13 cellular contexts compared by ENCODE assay signal in genomic region chr9:120412425-120412951, GRCh38.
DNase-seq lines count a peak whose midpoint lies in the region; ATAC-seq and TF ChIP-seq lines count a peak whose summit lies in the region.
"Had no signal": no experiment of that assay in that cellular context is flagged by ENCODE, and none has a peak within 500 bp of the region (broad histone marks: within the 10 kb centered on the region; RNA-seq: fewer than 3 reads in every experiment).

No MANE protein-coding gene starts in this region.

- H2BK20ac ChIP-seq in H9 (ENCODE audit: low read depth, low read length, poor library complexity, severe bottlenecking): no peak overlapping the region

- DNase-seq in H9 (peak; percentile 45), heart left ventricle (no peak), prostate gland (ENCODE audit: low spot score) (peak; percentile 58), NCI-H2196 treated with DMSO at 0.1 percent for 48 hours (lab: John Stamatoyannopoulos, UW; ENCODE audit: unreplicated experiment) (no peak), posterior cingulate gyrus (no peak), GDM1 (lab: John Stamatoyannopoulos, UW) (no peak), Kasumi-1 (lab: John Stamatoyannopoulos, UW) (no peak)
- DNase-seq: activated CD8-positive, alpha-beta T cell treated with anti-CD3 and anti-CD28 coated beads for 36 hours; MV-4-11; RPMI8226; stimulated activated CD4-positive, alpha-beta T cell treated with anti-CD3 and anti-CD28 coated beads, Interleukin-12 subunit alpha, Interleukin-12 subunit beta, amount 100 ng/mL, for 4 hours had no signal

- H3K27me3 ChIP-seq in H9 (ENCODE audit: insufficient read depth, low read length): no peaks in the 10 kb centered on the region
- H3K27me3 ChIP-seq in heart left ventricle: no peaks in the 10 kb centered on the region
- no peaks in the 10 kb centered on the region for H3K27me3 ChIP-seq in prostate gland (replicated peaks; ENCODE audit: insufficient read depth)
- H3K27me3 ChIP-seq: cardiac muscle cell had no signal

- no CpG with 5 or more reads among the region's 4 CpGs for WGBS in H9 (ENCODE audit: extremely low coverage, insufficient read length, low lambda C conversion rate)
- WGBS in heart left ventricle, 4 donors: 70 to 74% (median 72%) methylated on average over 4 of the region's 4 CpGs
- 48% methylated on average over 4 of the region's 4 CpGs for WGBS in prostate gland

- H2BK15ac ChIP-seq in H9 (ENCODE audit: low read depth, low read length): no peak overlapping the region

- H3K23ac ChIP-seq in H9 (ENCODE audit: insufficient read length, low read depth, low read length): no peak overlapping the region

- no peak overlapping the region for H2BK120ac ChIP-seq in H9 (ENCODE audit: low read depth, low read length, poor library complexity, severe bottlenecking)

- no peak overlapping the region for H3K9ac ChIP-seq in H9 (ENCODE audit: extremely low read depth, insufficient read length, low read length)

- H3K18ac ChIP-seq in H9 (ENCODE audit: insufficient read length, low read depth, low read length): peak overlapping the region; percentile 32

- H4K5ac ChIP-seq in H9 (ENCODE audit: insufficient read length, low read depth, low read length): no peak overlapping the region

- no peak overlapping the region for H4K8ac ChIP-seq in H9 (replicated peaks; ENCODE audit: insufficient read length, low read depth, low read length)

- H3K4me3 ChIP-seq in heart left ventricle: no peak overlapping the region
- no peak overlapping the region for H3K4me3 ChIP-seq in prostate gland
- H3K4me3 ChIP-seq: cardiac muscle cell had no signal

- H2BK5ac ChIP-seq in H9 (ENCODE audit: insufficient read length, low read length): no peak overlapping the region

- ATAC-seq in SK-N-SH treated with all-trans-retinoic acid at 6 μM for 48 hours (peak; percentile 80), heart left ventricle (peak in 3 of 4 donors; percentile 27 to 65 (median 49))
- ATAC-seq: activated CD8-positive, alpha-beta T cell treated with anti-CD3 and anti-CD28 coated beads for 36 hours had no signal

- H3K27ac Mint-ChIP-seq in H9: peak overlapping the region; percentile 49 to 96 (median 89); a peak in 6 of 7 replicates
- H3K27ac Mint-ChIP-seq: activated CD8-positive, alpha-beta T cell treated with anti-CD3 and anti-CD28 coated beads for 36 hours had no signal

- no peaks in the 10 kb centered on the region for H3K79me1 ChIP-seq in H9 (ENCODE audit: insufficient read depth, low read depth, low read length, poor library complexity, severe bottlenecking)

- no peak overlapping the region for H2BK12ac ChIP-seq in H9 (ENCODE audit: insufficient read length, low read depth, low read length)

- no peaks in the 10 kb centered on the region for H3K9me3 Mint-ChIP-seq in H9
- H3K9me3 Mint-ChIP-seq: activated CD8-positive, alpha-beta T cell treated with anti-CD3 and anti-CD28 coated beads for 36 hours had no signal

- H3K4me3 Mint-ChIP-seq in H9: peak overlapping the region in 1 of 2 experiments; percentile 3; a peak in 1 of 5 replicates
- H3K4me3 Mint-ChIP-seq: activated CD8-positive, alpha-beta T cell treated with anti-CD3 and anti-CD28 coated beads for 36 hours had no signal

- no peak overlapping the region for H2AK5ac ChIP-seq in H9 (ENCODE audit: insufficient read length, low read length)

- no peaks in the 10 kb centered on the region for H3K79me2 ChIP-seq in H9 (ENCODE audit: insufficient read depth, low read length)

- intact Hi-C loops in heart left ventricle (cut with DNase I): loop anchor here in 1 of 10 donors (5.0 kb wide), 1 partner anchor 65 kb away; no protein-coding TSS in a partner anchor
- intact Hi-C loops in prostate gland (cut with DNase I): no loop called here
- intact Hi-C loops in posterior cingulate gyrus (cut with DNase I): no loop called here

- H3K4me2 ChIP-seq in H9 (ENCODE audit: insufficient read depth, insufficient read length, low read length): no peak overlapping the region

- H3K27ac ChIP-seq in H9 (ENCODE audit: insufficient read length, low read depth, low read length) (peak overlapping the region; percentile 28), heart left ventricle (peak overlapping the region in 7 of 12 donors; percentile 15 to 56 (median 33)), prostate gland (peak overlapping the region; percentile 55 to 69)
- H3K27ac ChIP-seq: cardiac muscle cell had no signal

- H3K4me1 Mint-ChIP-seq in H9: peaks cover 55 to 61% of the 10 kb centered on the region in 2 experiments

- no peaks in the 10 kb centered on the region for H3K27me3 Mint-ChIP-seq in H9 (ENCODE audit: low read depth)
- H3K27me3 Mint-ChIP-seq: activated CD8-positive, alpha-beta T cell treated with anti-CD3 and anti-CD28 coated beads for 36 hours had no signal

- 0 out of 2 replicates have a peak overlapping the region, but pooled peaks have one; percentile 9 for H3K14ac ChIP-seq in H9 (ENCODE audit: insufficient read depth, low read length)

- no peaks in the 10 kb centered on the region for H3K9me3 ChIP-seq in H9 (ENCODE audit: control insufficient read depth, low read depth, low read length)
- no peaks in the 10 kb centered on the region for H3K9me3 ChIP-seq in heart left ventricle
- H3K9me3 ChIP-seq in prostate gland: no peaks in the 10 kb centered on the region

- H3K36me3 ChIP-seq in heart left ventricle (peaks cover 0 to 69% (median 37%) of the 10 kb centered on the region in 9 donors), prostate gland (no peaks in the 10 kb centered on the region)

- H3K4me1 ChIP-seq in H9 (ENCODE audit: insufficient read depth, low read length) (peaks cover 14% of the 10 kb centered on the region), heart left ventricle (peaks cover 0 to 22% (median 8%) of the 10 kb centered on the region in 12 donors), prostate gland (replicated peaks) (peaks cover 13% of the 10 kb centered on the region)

- TF ChIP-seq CTCF in H9 (conservative IDR thresholded peaks at IDR 0.05) (no peak), heart left ventricle (IDR thresholded peaks at IDR 0.05) (no peak), prostate gland (IDR thresholded peaks at IDR 0.05) (no peak)

- no peak overlapping the region for H3K56ac ChIP-seq in H9 (ENCODE audit: insufficient read length, low read depth, low read length)

- no peaks in the 10 kb centered on the region for H3K23me2 ChIP-seq in H9 (ENCODE audit: insufficient read length, low read depth, low read length, poor library complexity, severe bottlenecking)

- H3K36me3 Mint-ChIP-seq in H9 (ENCODE audit: insufficient read depth in 1 of 3, low read depth in 3 of 3): peaks cover 28 to 56% (median 53%) of the 10 kb centered on the region in 3 experiments; a peak in 6 of 7 replicates

- H4K20me1 ChIP-seq in H9 (ENCODE audit: control insufficient read depth, insufficient read depth, insufficient read length): peaks cover 2% of the 10 kb centered on the region

- no peak overlapping the region for H2AFZ ChIP-seq in H9 (ENCODE audit: low read length)

- TF ChIP-seq POLR2A in heart left ventricle (IDR thresholded peaks at IDR 0.05) (no peak), prostate gland (IDR thresholded peaks at IDR 0.05) (no peak)

- H3K4ac ChIP-seq in H9 (ENCODE audit: low read depth, low read length): no peak overlapping the region

- no peak overlapping the region for H3T11ph ChIP-seq in H9 (ENCODE audit: low read length)

- H4K91ac ChIP-seq in H9 (ENCODE audit: insufficient read length, low read depth, low read length): no peak overlapping the region

TF ChIP-seq in SK-N-SH treated with all-trans-retinoic acid at 6 μM for 48 hours, 23 proteins besides CTCF, POLR2A, EP300 and RAD21 (continues in another document):
- TF ChIP-seq PPARA (CRISPR knock-in tag; IDR thresholded peaks at IDR 0.05; ENCODE audit: borderline replicate concordance) (no peak), ARNTL (CRISPR knock-in tag; IDR thresholded peaks at IDR 0.05; ENCODE audit: borderline replicate concordance, low read depth) (no peak), TOX (CRISPR knock-in tag; IDR thresholded peaks at IDR 0.05; ENCODE audit: borderline replicate concordance) (no peak), SNAI2 (CRISPR knock-in tag; IDR thresholded peaks at IDR 0.05) (no peak), ZC3H10 (CRISPR knock-in tag; IDR thresholded peaks at IDR 0.05) (no peak), CSDC2 (CRISPR knock-in tag; IDR thresholded peaks at IDR 0.05) (no peak), BACH2 (CRISPR knock-in tag; IDR thresholded peaks at IDR 0.05; ENCODE audit: borderline replicate concordance) (no peak), ESRRG (CRISPR knock-in tag; IDR thresholded peaks at IDR 0.05) (no peak), TSHZ2 (CRISPR knock-in tag; IDR thresholded peaks at IDR 0.05) (no peak)

Comparison
In these comparisons a context has a peak if more than half of its experiments do, and no peak if none do; other contexts are left out.
1. DNase-seq: peak in H9 (single experiment) and prostate gland (single experiment); none in heart left ventricle (0 of 5), NCI-H2196 treated with DMSO at 0.1 percent for 48 hours (single experiment), posterior cingulate gyrus (0 of 10), GDM1 (single experiment) and Kasumi-1 (0 of 2).
2. Peak in every context shown above with its lines, with median percentiles within 50 percentile points of each other: H3K27ac ChIP-seq.